ENCODE assay signal across 18 cellular contexts in the genomic region with DNA sequence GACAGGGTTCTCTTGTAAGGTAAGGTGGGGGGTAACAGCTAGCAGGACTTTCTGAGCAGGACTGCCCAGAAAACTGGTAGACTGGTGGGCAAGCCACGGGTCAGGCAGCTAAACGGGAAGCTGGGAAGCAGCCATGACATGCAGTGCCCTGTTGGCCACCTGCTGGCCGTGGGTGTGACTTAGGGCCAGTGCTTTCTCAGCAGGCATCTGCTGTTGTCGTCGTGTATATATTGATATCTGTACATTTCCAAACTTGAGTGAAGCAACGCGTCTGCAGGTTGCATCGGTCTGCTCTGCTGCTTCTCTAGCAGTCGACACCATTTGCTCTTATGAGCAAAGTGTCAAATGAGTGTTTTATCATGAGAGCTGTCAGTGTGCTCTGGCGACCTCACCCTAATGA. TPM values are rescaled to one million over a fixed set of nuclear protein-coding genes. Genes with fewer than 3 reads are reported as not detected.
DNase-seq lines count a peak whose midpoint lies in the region; ATAC-seq, FAIRE-seq and TF ChIP-seq lines count a peak whose summit lies in the region.
"Had no signal": no experiment of that assay in that cellular context is flagged by ENCODE, and none has a peak within 500 bp of the region (broad histone marks: within the 10 kb centered on the region; RNA-seq: fewer than 3 reads in every experiment).

No MANE protein-coding gene starts in this region.

- H3K79me2 ChIP-seq in HepG2 (ENCODE audit: insufficient read depth, low read length): no peaks in the 10 kb centered on the region

- no peaks in the 10 kb centered on the region for H3K4me1 ChIP-seq in HepG2 (ENCODE audit: insufficient read depth, low read length)
- H3K4me1 ChIP-seq in right lobe of liver: no peaks in the 10 kb centered on the region
- no peaks in the 10 kb centered on the region for H3K4me1 ChIP-seq in gastrocnemius medialis
- H3K4me1 ChIP-seq: body of pancreas, neural progenitor cell, SJCRH30 had no signal

- H2AFZ ChIP-seq in HepG2 (ENCODE audit: low read length): no peak overlapping the region
- H2AFZ ChIP-seq: neural progenitor cell had no signal

- no peak overlapping the region for H3K9ac ChIP-seq in HepG2 (ENCODE audit: insufficient read depth, low read depth, low read length)
- H3K9ac ChIP-seq: neural progenitor cell had no signal

- TF ChIP-seq CTCF in HepG2 (CRISPR knock-in tag; IDR thresholded peaks at IDR 0.05) (no peak), right lobe of liver (IDR thresholded peaks at IDR 0.05) (no peak), VCaP (conservative IDR thresholded peaks at IDR 0.05) (peak; percentile 60), gastrocnemius medialis (IDR thresholded peaks at IDR 0.05 in 4 of 5, conservative IDR thresholded peaks at IDR 0.05 in 1 of 5) (no peak)

- 88% methylated on average over 10 of the region's 10 CpGs for WGBS in HepG2 (ENCODE audit: low lambda C conversion rate)
- 63% methylated on average over 3 of the region's 10 CpGs for WGBS in right lobe of liver (ENCODE audit: insufficient coverage, low coverage, low lambda C conversion rate, missing lambda C conversion rate)

- no TSS peak for BruUV-seq in HepG2 (replicated peaks; lab: Mats Ljungman, UMichigan)

- POLR2A ChIA-PET in HepG2 (lab: Yijun Ruan, JAX): no interaction called here

- no peak overlapping the region for H3K4me3 ChIP-seq in HepG2 (replicated peaks in 1 of 3; ENCODE audit: insufficient read depth in 1 of 3, low read depth in 2 of 3, low read length in 3 of 3)
- no peak overlapping the region for H3K4me3 ChIP-seq in right lobe of liver
- no peak overlapping the region for H3K4me3 ChIP-seq in gastrocnemius medialis
- H3K4me3 ChIP-seq: body of pancreas, gastroesophageal sphincter, neural progenitor cell, SJCRH30 had no signal

- ATAC-seq in HepG2: peak; percentile 67
- ATAC-seq in right lobe of liver: no peak
- peak; percentile 71 for ATAC-seq in Right ventricle myocardium superior (ENCODE audit: poor library complexity)
- no peak for ATAC-seq in gastrocnemius medialis
- no peak for ATAC-seq in GM18861 (IDR thresholded peaks at IDR 0.05; ENCODE audit: unreplicated experiment)
- no peak for ATAC-seq in HG03571 (IDR thresholded peaks at IDR 0.05; ENCODE audit: unreplicated experiment)
- ATAC-seq: body of pancreas, gastroesophageal sphincter had no signal

- intact Hi-C loops in HepG2 (cut with micrococcal nuclease; ENCODE audit: unreplicated experiment) (no loop called here), right lobe of liver (cut with DNase I) (no loop called here), Right ventricle myocardium superior (cut with DNase I) (loop anchor here (10.0 kb wide), 1 partner anchor 163 kb away; no protein-coding TSS in a partner anchor), gastrocnemius medialis (cut with DNase I; ENCODE audit: low total_unique reads) (loop anchor here (10.0 kb wide), 1 partner anchor 1893 kb away; no protein-coding TSS in a partner anchor)

- TF ChIP-seq RAD21 in HepG2 (CRISPR knock-in tag; IDR thresholded peaks at IDR 0.05): no peak

- DNase-seq in HepG2 (ENCODE audit: low spot score) (no peak), right lobe of liver (no peak), Right ventricle myocardium superior (no peak), gastrocnemius medialis (no peak), NCI-H2196 (lab: John Stamatoyannopoulos, UW; ENCODE audit: unreplicated experiment) (no peak)
- DNase-seq: activated gamma-delta T cell; body of pancreas; effector CD8-positive, alpha-beta T cell; immature natural killer cell; mesenchymal stem cell; NCI-H1105 treated with DMSO at 0.1 percent for 48 hours; SJCRH30; T1000 had no signal

- in situ Hi-C loops in HepG2 (cut with HindIII; ENCODE audit: extremely low pct_ligation_motif_present, low pct_unique_long_range_greater_than_20kb) (no loop called here), gastrocnemius medialis (cut with MboI; ENCODE audit: low sequenced_read_pairs in 4 of 4) (no loop called here)

- no peaks in the 10 kb centered on the region for H4K20me1 ChIP-seq in HepG2 (ENCODE audit: insufficient read depth, low read length)

- H3K4me2 ChIP-seq in HepG2 (ENCODE audit: low read depth, low read length): no peak overlapping the region
- H3K4me2 ChIP-seq: neural progenitor cell had no signal

- H3K9me3 ChIP-seq in HepG2 (ENCODE audit: low read length) (no peaks in the 10 kb centered on the region), right lobe of liver (no peaks in the 10 kb centered on the region), gastrocnemius medialis (no peaks in the 10 kb centered on the region)
- H3K9me3 ChIP-seq: body of pancreas, gastroesophageal sphincter, SJCRH30 had no signal

- no peak for FAIRE-seq in HepG2 (lab: Jason Lieb, UNC)

- TF ChIP-seq EP300 in HepG2 (IDR thresholded peaks at IDR 0.05; ENCODE audit: low read depth in 2 of 2, low read length in 2 of 2): no peak
- no peak for TF ChIP-seq EP300 in HepG2 (CRISPR knock-in tag; IDR thresholded peaks at IDR 0.05; ENCODE audit: borderline replicate concordance)

- H3K27me3 ChIP-seq in HepG2 (ENCODE audit: control insufficient read depth in 1 of 2, insufficient read depth in 2 of 2, low read length in 2 of 2): no peaks in the 10 kb centered on the region
- H3K27me3 ChIP-seq in right lobe of liver: no peaks in the 10 kb centered on the region
- H3K27me3 ChIP-seq in gastrocnemius medialis: no peaks in the 10 kb centered on the region
- H3K27me3 ChIP-seq: body of pancreas, gastroesophageal sphincter, neural progenitor cell, SJCRH30 had no signal

- H3K27ac ChIP-seq in HepG2 (ENCODE audit: extremely low read length, insufficient read depth, low read length) (no peak overlapping the region), right lobe of liver (no peak overlapping the region), VCaP (no peak overlapping the region), gastrocnemius medialis (no peak overlapping the region)
- H3K27ac ChIP-seq: body of pancreas, gastroesophageal sphincter, neural progenitor cell, SJCRH30 had no signal

- CTCF ChIA-PET in HepG2 (lab: Yijun Ruan, JAX; ENCODE audit: low intra/inter-chr PET ratio, low total read pairs): no interaction called here

- H3K36me3 ChIP-seq in HepG2 (replicated peaks in 1 of 2; ENCODE audit: control insufficient read depth in 1 of 2, insufficient read depth in 2 of 2, low read length in 2 of 2) (peaks cover 2 to 12% of the 10 kb centered on the region in 2 experiments; a peak in 3 of 5 replicates), right lobe of liver (peaks cover 0 to 13% (median 0%) of the 10 kb centered on the region in 4 donors), gastrocnemius medialis (peaks cover 0 to 26% of the 10 kb centered on the region in 2 donors)
- H3K36me3 ChIP-seq: neural progenitor cell had no signal

- TF ChIP-seq POLR2A in HepG2 (IDR thresholded peaks at IDR 0.05; ENCODE audit: insufficient read depth in 1 of 2, low read depth in 2 of 2, low read length in 2 of 2) (no peak), right lobe of liver (IDR thresholded peaks at IDR 0.05) (no peak), gastrocnemius medialis (IDR thresholded peaks at IDR 0.05) (no peak)

RNA-seq across cellular contexts. Expression of a gene that starts 31.0 kb away (rescaled TPM):
- total RNA-seq in HepG2 (2016; rRNA removed; fragmentation: Illumina TruSeq; extraction: Trizol) (64.5 and 72.9 TPM in 2 replicates), right lobe of liver (10 to 100 TPM; 12.9 to 23.0 (median 16.7) TPM), Right ventricle myocardium superior (26.8 TPM), gastrocnemius medialis (10 to 100 TPM; 26.1 to 45.1 (median 31.0) TPM)
- 27.1 and 32.8 TPM in 2 replicates for total RNA-seq in HepG2 (2016; cell fraction: cytosol; rRNA removed; fragmentation: Illumina TruSeq; extraction: Trizol; ENCODE audit: low read depth)
- total RNA-seq in HepG2 (2016; cell fraction: insoluble cytoplasmic fraction; rRNA removed; fragmentation: Illumina TruSeq; extraction: Trizol): 61.3 and 76.9 TPM in 2 replicates
- 46.1 and 48.2 TPM in 2 replicates for total RNA-seq in HepG2 (2016; cell fraction: membrane; rRNA removed; fragmentation: Illumina TruSeq; extraction: Trizol)
- total RNA-seq in HepG2 (2016; cell fraction: nucleus; rRNA removed; fragmentation: Illumina TruSeq; extraction: Trizol): 41.0 and 50.3 TPM in 2 replicates
- 43.6 and 44.4 TPM in 2 replicates for polyA plus RNA-seq in HepG2 (2011; rRNA removed)
- 33.4 and 39.7 TPM in 2 replicates for polyA plus RNA-seq in HepG2 (2011; cell fraction: cytosol; rRNA removed)
- polyA plus RNA-seq in HepG2 (2011; cell fraction: nucleus; rRNA removed): 36.9 and 50.2 TPM in 2 replicates
- 71.5 and 94.3 TPM in 2 replicates for polyA plus RNA-seq in HepG2 (2012)
- polyA plus RNA-seq in HepG2 (2016; cell fraction: cytosol; fragmentation: Illumina TruSeq; extraction: Trizol; ENCODE audit: low read depth): 25.6 and 45.6 TPM in 2 replicates
- 61.8 and 75.0 TPM in 2 replicates for polyA plus RNA-seq in HepG2 (2016; cell fraction: insoluble cytoplasmic fraction; fragmentation: Illumina TruSeq; extraction: Trizol; ENCODE audit: low read depth)
- 38.1 and 48.3 TPM in 2 replicates for polyA plus RNA-seq in HepG2 (2016; cell fraction: membrane; fragmentation: Illumina TruSeq; extraction: Trizol; ENCODE audit: low read depth)
- polyA plus RNA-seq in HepG2 (2016; cell fraction: nucleus; fragmentation: Illumina TruSeq; extraction: Trizol; ENCODE audit: insufficient read depth, low read depth): 94.3 and 101 TPM in 2 replicates
- 4.7 and 10.7 TPM in 2 replicates for polyA minus RNA-seq in HepG2 (2011; rRNA and poly(A)+ RNA removed; ENCODE audit: low replicate concordance)
- 7.8 and 8.6 TPM in 2 replicates for polyA minus RNA-seq in HepG2 (2011; cell fraction: cytosol; rRNA and poly(A)+ RNA removed)
- polyA minus RNA-seq in HepG2 (2011; cell fraction: nucleus; rRNA and poly(A)+ RNA removed): 45.1 and 55.9 TPM in 2 replicates

RNA-seq across cellular contexts. Expression of a gene that starts 31.1 kb away (rescaled TPM):
- 58.0 and 95.6 TPM in 2 replicates for total RNA-seq in HepG2 (2016; rRNA removed; fragmentation: Illumina TruSeq; extraction: Trizol)
- 42.0 and 43.6 TPM in 2 replicates for total RNA-seq in HepG2 (2016; cell fraction: cytosol; rRNA removed; fragmentation: Illumina TruSeq; extraction: Trizol; ENCODE audit: low read depth)
- 63.0 and 102 TPM in 2 replicates for total RNA-seq in HepG2 (2016; cell fraction: insoluble cytoplasmic fraction; rRNA removed; fragmentation: Illumina TruSeq; extraction: Trizol)
- total RNA-seq in HepG2 (2016; cell fraction: membrane; rRNA removed; fragmentation: Illumina TruSeq; extraction: Trizol): 47.4 and 49.0 TPM in 2 replicates
- 79.1 and 80.7 TPM in 2 replicates for total RNA-seq in HepG2 (2016; cell fraction: nucleus; rRNA removed; fragmentation: Illumina TruSeq; extraction: Trizol)
- polyA plus RNA-seq in HepG2 (2011; rRNA removed): 63.3 and 92.6 TPM in 2 replicates
- 47.2 and 81.0 TPM in 2 replicates for polyA plus RNA-seq in HepG2 (2011; cell fraction: cytosol; rRNA removed)
- 54.2 and 66.7 TPM in 2 replicates for polyA plus RNA-seq in HepG2 (2011; cell fraction: nucleus; rRNA removed)
- polyA plus RNA-seq in HepG2 (2012): 68.6 and 76.2 TPM in 2 replicates
- polyA plus RNA-seq in HepG2 (2016; cell fraction: cytosol; fragmentation: Illumina TruSeq; extraction: Trizol; ENCODE audit: low read depth): 28.0 and 31.3 TPM in 2 replicates
- polyA plus RNA-seq in HepG2 (2016; cell fraction: insoluble cytoplasmic fraction; fragmentation: Illumina TruSeq; extraction: Trizol; ENCODE audit: low read depth): 47.7 and 52.9 TPM in 2 replicates
- polyA plus RNA-seq in HepG2 (2016; cell fraction: membrane; fragmentation: Illumina TruSeq; extraction: Trizol; ENCODE audit: low read depth): 29.3 and 32.1 TPM in 2 replicates
- 106 and 112 TPM in 2 replicates for polyA plus RNA-seq in HepG2 (2016; cell fraction: nucleus; fragmentation: Illumina TruSeq; extraction: Trizol; ENCODE audit: insufficient read depth, low read depth)
- polyA minus RNA-seq in HepG2 (2011; rRNA and poly(A)+ RNA removed; ENCODE audit: low replicate concordance): 13.4 and 13.9 TPM in 2 replicates
- 19.4 and 20.5 TPM in 2 replicates for polyA minus RNA-seq in HepG2 (2011; cell fraction: cytosol; rRNA and poly(A)+ RNA removed)
- polyA minus RNA-seq in HepG2 (2011; cell fraction: nucleus; rRNA and poly(A)+ RNA removed): 42.7 and 44.1 TPM in 2 replicates
- 10 to 100 TPM; 19.6 to 30.5 (median 22.7) TPM for total RNA-seq in right lobe of liver
- 26.4 TPM for total RNA-seq in Right ventricle myocardium superior
- total RNA-seq in gastrocnemius medialis: 10 to 100 TPM; 30.3 to 43.1 (median 30.5) TPM

Comparison
In these comparisons a context has a peak if more than half of its experiments do, and no peak if none do; other contexts are left out.
1. ATAC-seq: peak in HepG2 (single experiment) and Right ventricle myocardium superior (single experiment); none in right lobe of liver (0 of 4), gastrocnemius medialis (0 of 2), GM18861 (single experiment) and HG03571 (single experiment).
2. intact Hi-C loops: an anchor here in Right ventricle myocardium superior (10.0 kb wide) and gastrocnemius medialis (10.0 kb wide); none called in HepG2 and right lobe of liver.